Comparison of ENCODE assay signal across 9 cellular contexts in the genomic region with DNA sequence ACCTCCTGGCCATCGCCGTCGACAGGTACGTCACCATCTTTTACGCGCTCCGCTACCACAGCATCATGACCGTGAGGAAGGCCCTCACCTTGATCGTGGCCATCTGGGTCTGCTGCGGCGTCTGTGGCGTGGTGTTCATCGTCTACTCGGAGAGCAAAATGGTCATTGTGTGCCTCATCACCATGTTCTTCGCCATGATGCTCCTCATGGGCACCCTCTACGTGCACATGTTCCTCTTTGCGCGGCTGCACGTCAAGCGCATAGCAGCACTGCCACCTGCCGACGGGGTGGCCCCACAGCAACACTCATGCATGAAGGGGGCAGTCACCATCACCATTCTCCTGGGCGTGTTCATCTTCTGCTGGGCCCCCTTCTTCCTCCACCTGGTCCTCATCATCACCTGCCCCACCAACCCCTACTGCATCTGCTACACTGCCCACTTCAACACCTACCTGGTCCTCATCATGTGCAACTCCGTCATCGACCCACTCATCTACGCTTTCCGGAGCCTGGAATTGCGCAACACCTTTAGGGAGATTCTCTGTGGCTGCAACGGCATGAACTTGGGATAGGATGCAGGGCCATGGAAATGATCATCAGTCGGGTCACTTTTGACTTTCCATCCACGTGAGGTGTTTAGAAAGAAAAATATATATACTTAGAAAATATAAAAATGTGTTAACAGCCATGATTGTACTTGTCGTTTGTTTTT. TPM values are rescaled to one million over a fixed set of nuclear protein-coding genes. Genes with fewer than 3 reads are reported as not detected.
DNase-seq lines count a peak whose midpoint lies in the region; ATAC-seq, FAIRE-seq and TF ChIP-seq lines count a peak whose summit lies in the region.
"Had no signal": no experiment of that assay in that cellular context is flagged by ENCODE, and none has a peak within 500 bp of the region (broad histone marks: within the 10 kb centered on the region; RNA-seq: fewer than 3 reads in every experiment).

No MANE protein-coding gene starts in this region.

- H3K4ac ChIP-seq in trophoblast cell (ENCODE audit: low read depth, low read length), result no peak overlapping the region

- TF ChIP-seq POLR2A in K562 (conservative IDR thresholded peaks at IDR 0.05), result no peak

- H2BK12ac ChIP-seq in trophoblast cell (ENCODE audit: low read length), result no peak overlapping the region

- BruUV-seq in K562 (replicated peaks; lab: Mats Ljungman, UMichigan), result no TSS peak

- no peak overlapping the region for H4K91ac ChIP-seq in trophoblast cell (ENCODE audit: low read depth, low read length)

- H3K14ac ChIP-seq in trophoblast cell (ENCODE audit: low read length), result no peak overlapping the region

- H4K8ac ChIP-seq in trophoblast cell (ENCODE audit: low read depth, low read length), result no peak overlapping the region

- H3K27me3 ChIP-seq in Loucy (ENCODE audit: insufficient read depth, low read length, poor library complexity, severe bottlenecking), result no peaks in the 10 kb centered on the region
- H3K27me3 ChIP-seq in K562 (ENCODE audit: control insufficient read depth in 2 of 2, insufficient read depth in 2 of 2, low read length in 2 of 2), result peaks cover 0 to 7% of the 10 kb centered on the region in 2 experiments; a peak in 2 of 5 replicates
- H3K27me3 ChIP-seq in trophoblast cell (ENCODE audit: insufficient read depth, low read length), result no peaks in the 10 kb centered on the region
- peaks cover 0 to 3% of the 10 kb centered on the region in 2 donors for H3K27me3 ChIP-seq in small intestine (ENCODE audit: control insufficient read depth in 2 of 2, insufficient read depth in 2 of 2, low read length in 2 of 2)

- no peak overlapping the region for H2BK5ac ChIP-seq in trophoblast cell (ENCODE audit: low read depth, low read length, poor library complexity)

- FAIRE-seq in K562 (lab: Jason Lieb, UNC) (peak; percentile 68), small intestine (lab: Jason Lieb, UNC) (no peak)
- FAIRE-seq: endometrium had no signal

- H3K79me2 ChIP-seq in Loucy (ENCODE audit: insufficient read depth, low read length), result no peaks in the 10 kb centered on the region
- H3K79me2 ChIP-seq in K562 (ENCODE audit: control insufficient read depth, insufficient read depth, low read length), result no peaks in the 10 kb centered on the region
- no peaks in the 10 kb centered on the region for H3K79me2 ChIP-seq in trophoblast cell (ENCODE audit: control insufficient read depth, insufficient read depth, low read length, poor library complexity)

- H3K79me1 ChIP-seq in trophoblast cell (ENCODE audit: low read length), result no peaks in the 10 kb centered on the region

- no peak overlapping the region for H2AFZ ChIP-seq in Loucy (ENCODE audit: low read length)
- H2AFZ ChIP-seq in K562 (ENCODE audit: low read depth, low read length), result no peak overlapping the region
- no peak overlapping the region for H2AFZ ChIP-seq in trophoblast cell (ENCODE audit: insufficient read depth, low read length, poor library complexity)

- no peak overlapping the region for H3K4me3 ChIP-seq in AG04449 (ENCODE audit: low read depth, low read length)
- no peak overlapping the region for H3K4me3 ChIP-seq in Loucy (ENCODE audit: low read length, poor library complexity, severe bottlenecking)
- H3K4me3 ChIP-seq in K562, result no peak overlapping the region
- no peak overlapping the region for H3K4me3 ChIP-seq in trophoblast cell (ENCODE audit: low read depth, low read length)
- no peak overlapping the region for H3K4me3 ChIP-seq in small intestine (ENCODE audit: low read depth in 1 of 2, low read length in 2 of 2)

- H3K27ac ChIP-seq in K562 (ENCODE audit: extremely low read depth, low read depth, low read length) (no peak overlapping the region), trophoblast cell (ENCODE audit: low read depth, low read length) (no peak overlapping the region), small intestine (ENCODE audit: low read depth in 1 of 2, low read length in 1 of 2) (no peak overlapping the region)

- H4K20me1 ChIP-seq in Loucy (ENCODE audit: insufficient read depth, low read length, poor library complexity, severe bottlenecking) (no peaks in the 10 kb centered on the region), K562 (replicated peaks; ENCODE audit: control insufficient read depth, insufficient read depth, low read length) (no peaks in the 10 kb centered on the region)

- peak; percentile 64 to 81 for TF ChIP-seq RAD21 in K562 (CRISPR knock-in tag; conservative IDR thresholded peaks at IDR 0.05 in 1 of 2, IDR thresholded peaks at IDR 0.05 in 1 of 2)

- ATAC-seq in K562 (peak; percentile 94), HG03196 (IDR thresholded peaks at IDR 0.05; ENCODE audit: unreplicated experiment) (no peak)

- TF ChIP-seq CTCF in AG04449 (IDR thresholded peaks at IDR 0.05; ENCODE audit: insufficient read depth, low read length, missing control alignments), result peak; percentile 32
- peak; percentile 68 for TF ChIP-seq CTCF in GM10248 (IDR thresholded peaks at IDR 0.05; ENCODE audit: control extremely low read depth, extremely low read depth, low read depth, missing control alignments)
- TF ChIP-seq CTCF in Loucy (conservative IDR thresholded peaks at IDR 0.05; ENCODE audit: low read length), result 0 out of 2 replicates have a peak, but pooled peaks have one; percentile 19
- peak; percentile 76 to 90 (median 83) for TF ChIP-seq CTCF in K562 (IDR thresholded peaks at IDR 0.05 in 2 of 3, conservative IDR thresholded peaks at IDR 0.05 in 1 of 3; ENCODE audit: insufficient read depth in 2 of 3, low read depth in 1 of 3, low read length in 3 of 3)

- no peak overlapping the region for H2BK120ac ChIP-seq in trophoblast cell (ENCODE audit: insufficient read depth, low read length, poor library complexity)

- no peak for TF ChIP-seq EP300 in K562 (IDR thresholded peaks at IDR 0.05; ENCODE audit: low read length)

- H3F3A ChIP-seq in Loucy (ENCODE audit: low read depth), result no peaks in the 10 kb centered on the region

- H3K36me3 ChIP-seq in Loucy (ENCODE audit: insufficient read depth, low read length) (no peaks in the 10 kb centered on the region), K562 (ENCODE audit: control insufficient read depth, insufficient read depth, low read length) (no peaks in the 10 kb centered on the region), trophoblast cell (ENCODE audit: control insufficient read depth in 1 of 2, insufficient read depth in 2 of 2, low read length in 2 of 2) (no peaks in the 10 kb centered on the region), small intestine (ENCODE audit: control insufficient read depth in 2 of 2, insufficient read depth in 2 of 2, low read length in 2 of 2) (no peaks in the 10 kb centered on the region)

- no peak overlapping the region for H3K4me2 ChIP-seq in Loucy (ENCODE audit: low read depth, low read length, poor library complexity, severe bottlenecking)
- H3K4me2 ChIP-seq in K562 (ENCODE audit: insufficient read depth, low read length), result no peak overlapping the region
- no peak overlapping the region for H3K4me2 ChIP-seq in trophoblast cell (ENCODE audit: low read length)

- H2AK5ac ChIP-seq in trophoblast cell (ENCODE audit: low read length), result no peak overlapping the region

- no peak overlapping the region for H4K12ac ChIP-seq in trophoblast cell (ENCODE audit: low read depth, low read length)

- POLR2A ChIA-PET in AG04449 (lab: Yijun Ruan, JAX) (no interaction called here), GM10248 (lab: Yijun Ruan, JAX) (no interaction called here), K562 (lab: Yijun Ruan, JAX) (no interaction called here)

- H3K9me3 ChIP-seq in Loucy (ENCODE audit: insufficient read depth, low read depth, low read length) (no peaks in the 10 kb centered on the region), K562 (replicated peaks; ENCODE audit: control insufficient read depth, insufficient read depth, low read depth, low read length) (no peaks in the 10 kb centered on the region; the same call in 1 of the 2 replicates), trophoblast cell (ENCODE audit: insufficient read depth, low read depth, low read length) (peaks cover 2% of the 10 kb centered on the region), small intestine (ENCODE audit: control insufficient read depth, low read depth) (no peaks in the 10 kb centered on the region)

- intact Hi-C loops in K562 (cut with micrococcal nuclease), result loop anchor here (2.0 kb wide), 3 partner anchors 93 to 1601 kb away; no protein-coding TSS in a partner anchor

- in situ Hi-C loops in K562 (cut with MboI), result loop anchor here (25.0 kb wide), 1 partner anchor 1587 kb away; no protein-coding TSS in a partner anchor

- H3K18ac ChIP-seq in trophoblast cell (ENCODE audit: low read length), result no peak overlapping the region

- DNase-seq in AG04449 (ENCODE audit: low read depth, low spot score) (no peak), GM10248 (ENCODE audit: extremely low spot score) (peak; percentile 28), K562 (ENCODE audit: extremely low read depth in 1 of 4, low spot score in 3 of 4) (peak; percentile 49 to 60 (median 58)), trophoblast cell (peak; percentile 21 to 44), NCI-H1694 treated with DMSO at 0.1 percent for 48 hours (lab: John Stamatoyannopoulos, UW) (no peak), small intestine (no peak)

- H3K9me2 ChIP-seq in Loucy (replicated peaks; ENCODE audit: low read depth, low read length), result no peaks in the 10 kb centered on the region

- no peak overlapping the region for H3K9ac ChIP-seq in Loucy (ENCODE audit: low read depth, low read length, poor library complexity, severe bottlenecking)
- H3K9ac ChIP-seq in K562 (ENCODE audit: insufficient read depth in 1 of 2, low read depth in 2 of 2, low read length in 2 of 2), result no peak overlapping the region
- no peak overlapping the region for H3K9ac ChIP-seq in trophoblast cell (ENCODE audit: low read length)

- H3K4me1 ChIP-seq in Loucy (ENCODE audit: insufficient read depth, low read length, poor library complexity, severe bottlenecking) (no peaks in the 10 kb centered on the region), K562 (replicated peaks in 1 of 2; ENCODE audit: control insufficient read depth in 2 of 2, insufficient read depth in 2 of 2, low read length in 2 of 2) (no peaks in the 10 kb centered on the region; a peak in 1 of 5 replicates), trophoblast cell (ENCODE audit: control insufficient read depth in 1 of 2, insufficient read depth in 2 of 2, low read length in 2 of 2) (no peaks in the 10 kb centered on the region), small intestine (ENCODE audit: control insufficient read depth in 2 of 2, insufficient read depth in 1 of 2, low read depth in 1 of 2, low read length in 1 of 2) (no peaks in the 10 kb centered on the region)

- no peak overlapping the region for H3K23ac ChIP-seq in trophoblast cell (ENCODE audit: low read length)

- 27% methylated on average over 32 of the region's 32 CpGs for WGBS in K562 (ENCODE audit: insufficient coverage, low coverage, missing lambda C conversion rate)
- WGBS in trophoblast cell (ENCODE audit: extremely low coverage, insufficient coverage, insufficient read length), result no CpG with 5 or more reads among the region's 32 CpGs
- WGBS in small intestine, 3 donors, result 73 to 79% (median 74%) methylated on average over 32 of the region's 32 CpGs

- no peaks in the 10 kb centered on the region for H3K9me1 ChIP-seq in K562 (ENCODE audit: control insufficient read depth, insufficient read depth, low read length)

- CTCF ChIA-PET in AG04449 (lab: Yijun Ruan, JAX) (no interaction called here), GM10248 (lab: Yijun Ruan, JAX) (interaction anchor here (1.2 kb wide), 2 partner anchors 94 to 1569 kb away, joined by 5 to 10 read pairs; no protein-coding TSS in a partner anchor), K562 (lab: Yijun Ruan, JAX; ENCODE audit: low intra/inter-chr PET ratio) (interaction anchor here (0.8 to 2.0 kb wide), 2 partner anchors 95 to 1600 kb away, joined by 4 to 13 read pairs; no protein-coding TSS in a partner anchor)

RNA-seq across cellular contexts. Expression of a gene that starts 0.9 kb away (rescaled TPM):
- not detected in 2 replicates for total RNA-seq in K562 (2011; cell fraction: chromatin; rRNA removed; ENCODE audit: low replicate concordance)
- not detected in 2 replicates for total RNA-seq in K562 (2011; cell fraction: nucleolus; rRNA removed)
- not detected in 2 replicates for total RNA-seq in K562 (2011; cell fraction: nucleoplasm; rRNA removed)
- total RNA-seq in K562 (2014; rRNA removed) (not detected in 2 replicates), K562 (2014; rRNA removed; fragmentation: Illumina TruSeq; extraction: Trizol) (not detected in 2 replicates), K562 (2015; rRNA removed; fragmentation: Illumina TruSeq; extraction: Trizol) (not detected in 2 replicates), K562 (2021) (not detected in 2 replicates)
- polyA plus RNA-seq in K562 (2011; rRNA removed) (not detected in 2 replicates), K562 (2014; fragmentation: Illumina TruSeq; extraction: Trizol) (not detected in 2 replicates), K562 (2014; fragmentation: Nextera tagmentation; extraction: Ambion mirVana) (not detected), K562 (2014; rRNA removed) (not detected in 2 replicates), small intestine (not detected)
- not detected in 2 replicates for polyA plus RNA-seq in K562 (2011; cell fraction: cytosol; rRNA removed)
- polyA plus RNA-seq in K562 (2011; cell fraction: nucleus; rRNA removed), result not detected in 2 replicates
- polyA plus RNA-seq in K562 (2012), result not detected in 2 replicates
- not detected in 2 replicates for polyA minus RNA-seq in K562 (2011; rRNA and poly(A)+ RNA removed)
- not detected in 2 replicates for polyA minus RNA-seq in K562 (2011; cell fraction: cytosol; rRNA and poly(A)+ RNA removed)
- polyA minus RNA-seq in K562 (2011; cell fraction: nucleus; rRNA and poly(A)+ RNA removed), result not detected in 2 replicates
- polyA plus RNA-seq in trophoblast cell (2013), result not detected in 2 replicates

Comparison
In these comparisons a context has a peak if more than half of its experiments do, and no peak if none do; other contexts are left out.
1. DNase-seq: peak in GM10248 (single experiment), K562 (4 of 4) and trophoblast cell (2 of 2); none in AG04449 (single experiment), NCI-H1694 treated with DMSO at 0.1 percent for 48 hours (single experiment) and small intestine (single experiment).
2. CTCF ChIP-seq: peak in every context shown above with its lines; median percentile 83 in K562; 68 in GM10248; 32 in AG04449; 19 in Loucy.